ENCODE assay signal across 23 cellular contexts in genomic region chr12:115088328-115088994, GRCh38.
DNase-seq lines count a peak whose midpoint lies in the region; ATAC-seq, FAIRE-seq and TF ChIP-seq lines count a peak whose summit lies in the region.
"Had no signal": no experiment of that assay in that cellular context is flagged by ENCODE, and none has a peak within 500 bp of the region (broad histone marks: within the 10 kb centered on the region; RNA-seq: fewer than 3 reads in every experiment).

No MANE protein-coding gene starts in this region.

- WGBS in heart right ventricle, 2 donors: 63 to 64% methylated on average over 3 of the region's 3 CpGs

- TF ChIP-seq CTCF in heart right ventricle (IDR thresholded peaks at IDR 0.05): no peak

- intact Hi-C loops in heart right ventricle (cut with DNase I): no loop called here

- H3K9me3 ChIP-seq in heart right ventricle: no peaks in the 10 kb centered on the region
- H3K9me3 ChIP-seq: HAP-1, neutrophil, transverse colon had no signal

- ATAC-seq in heart right ventricle (peak in 7 of 8 donors; percentile 30 to 79 (median 73)), GM21717 (IDR thresholded peaks at IDR 0.05; ENCODE audit: unreplicated experiment) (no peak)
- ATAC-seq: foreskin keratinocyte; stimulated activated naive CD8-positive, alpha-beta T cell treated with anti-CD3 and anti-CD28 coated beads, Interleukin-15, amount 100 ng/mL, for 72 hours had no signal

- DNase-seq in AG20443 (ENCODE audit: low spot score) (peak; percentile 28), NCI-H2029 treated with DMSO at 0.1 percent for 48 hours (lab: John Stamatoyannopoulos, UW) (peak; percentile 91), heart right ventricle (peak; percentile 26 to 47), medulla oblongata (ENCODE audit: extremely low spot score) (peak; percentile 4), NCI-H2227 treated with DMSO at 0.1 percent for 48 hours (lab: John Stamatoyannopoulos, UW) (no peak), GM12892 (ENCODE audit: insufficient read length) (no peak), A172 (ENCODE audit: low spot score) (no peak)
- DNase-seq: activated CD4-positive, alpha-beta T cell treated with anti-CD3 and anti-CD28 coated beads for 4 hours; foreskin keratinocyte; hippocampal formation; NCI-H1694 treated with DMSO at 0.1 percent for 48 hours; NCI-H226; NCI-H774; OCI-M1; SIG-M5; spleen; stimulated activated naive CD8-positive, alpha-beta T cell treated with anti-CD3 and anti-CD28 coated beads, Interleukin-15, amount 100 ng/mL, for 72 hours; transverse colon had no signal

- H3K27ac ChIP-seq in heart right ventricle: no peak overlapping the region
- H3K27ac ChIP-seq: foreskin keratinocyte, neutrophil, spleen, transverse colon had no signal

- FAIRE-seq in GM12892 (lab: Jason Lieb, UNC): no peak
- FAIRE-seq: astrocyte, D721Med had no signal

- peaks cover 0 to 6% (median 0%) of the 10 kb centered on the region in 9 donors for H3K4me1 ChIP-seq in heart right ventricle
- H3K4me1 ChIP-seq: foreskin keratinocyte, HAP-1, spleen, transverse colon had no signal

- no peaks in the 10 kb centered on the region for H3K36me3 ChIP-seq in heart right ventricle
- H3K36me3 ChIP-seq: HAP-1, neutrophil, spleen, transverse colon had no signal

- H3K4me3 ChIP-seq in heart right ventricle: no peak overlapping the region
- H3K4me3 ChIP-seq: HAP-1, spleen, transverse colon had no signal

- no peak for TF ChIP-seq POLR2A in GM12892 (IDR thresholded peaks at IDR 0.05; ENCODE audit: low read depth, low read length)

- H3K27me3 ChIP-seq in heart right ventricle: peaks cover 0 to 12% (median 0%) of the 10 kb centered on the region in 7 donors
- H3K27me3 ChIP-seq: foreskin keratinocyte, neutrophil, spleen, transverse colon had no signal

Comparison
In these comparisons a context has a peak if more than half of its experiments do, and no peak if none do; other contexts are left out.
1. DNase-seq: peak in AG20443 (single experiment), NCI-H2029 treated with DMSO at 0.1 percent for 48 hours (single experiment), heart right ventricle (2 of 2) and medulla oblongata (single experiment); none in NCI-H2227 treated with DMSO at 0.1 percent for 48 hours (single experiment), GM12892 (single experiment) and A172 (single experiment).